ENCODE assay signal across 1 cellular context in the genomic region with DNA sequence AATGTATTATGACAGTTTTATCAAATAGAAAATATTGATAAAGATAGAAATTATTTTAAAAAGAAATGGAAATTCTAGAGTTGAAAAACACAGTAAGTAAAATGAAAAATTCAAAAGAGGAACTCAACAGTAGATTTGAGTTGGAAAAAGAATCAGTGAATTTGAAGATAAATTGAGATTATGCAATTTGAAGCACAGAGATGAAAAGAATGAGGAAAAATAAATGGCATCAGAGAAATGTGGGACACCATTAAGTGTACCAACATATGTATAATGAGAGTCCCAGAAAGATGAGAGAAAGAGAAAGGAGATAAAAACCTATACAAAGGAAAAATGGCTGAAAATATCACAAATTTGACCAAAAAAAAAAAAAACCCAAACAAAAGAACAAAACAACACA.
TF ChIP-seq lines count a peak whose summit lies in the region.

No MANE protein-coding gene starts in this region.

TF ChIP-seq in K562, 482 proteins besides CTCF, POLR2A, EP300 and RAD21 (continued from another document):
- TF ChIP-seq, protein P1, sequence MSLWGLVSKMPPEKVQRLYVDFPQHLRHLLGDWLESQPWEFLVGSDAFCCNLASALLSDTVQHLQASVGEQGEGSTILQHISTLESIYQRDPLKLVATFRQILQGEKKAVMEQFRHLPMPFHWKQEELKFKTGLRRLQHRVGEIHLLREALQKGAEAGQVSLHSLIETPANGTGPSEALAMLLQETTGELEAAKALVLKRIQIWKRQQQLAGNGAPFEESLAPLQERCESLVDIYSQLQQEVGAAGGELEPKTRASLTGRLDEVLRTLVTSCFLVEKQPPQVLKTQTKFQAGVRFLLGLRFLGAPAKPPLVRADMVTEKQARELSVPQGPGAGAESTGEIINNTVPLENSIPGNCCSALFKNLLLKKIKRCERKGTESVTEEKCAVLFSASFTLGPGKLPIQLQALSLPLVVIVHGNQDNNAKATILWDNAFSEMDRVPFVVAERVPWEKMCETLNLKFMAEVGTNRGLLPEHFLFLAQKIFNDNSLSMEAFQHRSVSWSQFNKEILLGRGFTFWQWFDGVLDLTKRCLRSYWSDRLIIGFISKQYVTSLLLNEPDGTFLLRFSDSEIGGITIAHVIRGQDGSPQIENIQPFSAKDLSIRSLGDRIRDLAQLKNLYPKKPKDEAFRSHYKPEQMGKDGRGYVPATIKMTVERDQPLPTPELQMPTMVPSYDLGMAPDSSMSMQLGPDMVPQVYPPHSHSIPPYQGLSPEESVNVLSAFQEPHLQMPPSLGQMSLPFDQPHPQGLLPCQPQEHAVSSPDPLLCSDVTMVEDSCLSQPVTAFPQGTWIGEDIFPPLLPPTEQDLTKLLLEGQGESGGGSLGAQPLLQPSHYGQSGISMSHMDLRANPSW (CRISPR knock-in tag; IDR thresholded peaks at IDR 0.05) = no peak
- no peak for TF ChIP-seq ZNF57 (CRISPR knock-in tag; IDR thresholded peaks at IDR 0.05)
- TF ChIP-seq, protein P2, sequence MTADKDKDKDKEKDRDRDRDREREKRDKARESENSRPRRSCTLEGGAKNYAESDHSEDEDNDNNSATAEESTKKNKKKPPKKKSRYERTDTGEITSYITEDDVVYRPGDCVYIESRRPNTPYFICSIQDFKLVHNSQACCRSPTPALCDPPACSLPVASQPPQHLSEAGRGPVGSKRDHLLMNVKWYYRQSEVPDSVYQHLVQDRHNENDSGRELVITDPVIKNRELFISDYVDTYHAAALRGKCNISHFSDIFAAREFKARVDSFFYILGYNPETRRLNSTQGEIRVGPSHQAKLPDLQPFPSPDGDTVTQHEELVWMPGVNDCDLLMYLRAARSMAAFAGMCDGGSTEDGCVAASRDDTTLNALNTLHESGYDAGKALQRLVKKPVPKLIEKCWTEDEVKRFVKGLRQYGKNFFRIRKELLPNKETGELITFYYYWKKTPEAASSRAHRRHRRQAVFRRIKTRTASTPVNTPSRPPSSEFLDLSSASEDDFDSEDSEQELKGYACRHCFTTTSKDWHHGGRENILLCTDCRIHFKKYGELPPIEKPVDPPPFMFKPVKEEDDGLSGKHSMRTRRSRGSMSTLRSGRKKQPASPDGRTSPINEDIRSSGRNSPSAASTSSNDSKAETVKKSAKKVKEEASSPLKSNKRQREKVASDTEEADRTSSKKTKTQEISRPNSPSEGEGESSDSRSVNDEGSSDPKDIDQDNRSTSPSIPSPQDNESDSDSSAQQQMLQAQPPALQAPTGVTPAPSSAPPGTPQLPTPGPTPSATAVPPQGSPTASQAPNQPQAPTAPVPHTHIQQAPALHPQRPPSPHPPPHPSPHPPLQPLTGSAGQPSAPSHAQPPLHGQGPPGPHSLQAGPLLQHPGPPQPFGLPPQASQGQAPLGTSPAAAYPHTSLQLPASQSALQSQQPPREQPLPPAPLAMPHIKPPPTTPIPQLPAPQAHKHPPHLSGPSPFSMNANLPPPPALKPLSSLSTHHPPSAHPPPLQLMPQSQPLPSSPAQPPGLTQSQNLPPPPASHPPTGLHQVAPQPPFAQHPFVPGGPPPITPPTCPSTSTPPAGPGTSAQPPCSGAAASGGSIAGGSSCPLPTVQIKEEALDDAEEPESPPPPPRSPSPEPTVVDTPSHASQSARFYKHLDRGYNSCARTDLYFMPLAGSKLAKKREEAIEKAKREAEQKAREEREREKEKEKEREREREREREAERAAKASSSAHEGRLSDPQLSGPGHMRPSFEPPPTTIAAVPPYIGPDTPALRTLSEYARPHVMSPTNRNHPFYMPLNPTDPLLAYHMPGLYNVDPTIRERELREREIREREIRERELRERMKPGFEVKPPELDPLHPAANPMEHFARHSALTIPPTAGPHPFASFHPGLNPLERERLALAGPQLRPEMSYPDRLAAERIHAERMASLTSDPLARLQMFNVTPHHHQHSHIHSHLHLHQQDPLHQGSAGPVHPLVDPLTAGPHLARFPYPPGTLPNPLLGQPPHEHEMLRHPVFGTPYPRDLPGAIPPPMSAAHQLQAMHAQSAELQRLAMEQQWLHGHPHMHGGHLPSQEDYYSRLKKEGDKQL (CRISPR knock-in tag; IDR thresholded peaks at IDR 0.05; ENCODE audit: borderline replicate concordance) = no peak
- TF ChIP-seq, protein P3, sequence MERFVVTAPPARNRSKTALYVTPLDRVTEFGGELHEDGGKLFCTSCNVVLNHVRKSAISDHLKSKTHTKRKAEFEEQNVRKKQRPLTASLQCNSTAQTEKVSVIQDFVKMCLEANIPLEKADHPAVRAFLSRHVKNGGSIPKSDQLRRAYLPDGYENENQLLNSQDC (CRISPR knock-in tag; IDR thresholded peaks at IDR 0.05) = no peak
- no peak for TF ChIP-seq SPI1 (IDR thresholded peaks at IDR 0.05; ENCODE audit: borderline replicate concordance, low read depth, low read length)
- TF ChIP-seq HDGF (IDR thresholded peaks at IDR 0.05) = no peak
- TF ChIP-seq, protein P4, sequence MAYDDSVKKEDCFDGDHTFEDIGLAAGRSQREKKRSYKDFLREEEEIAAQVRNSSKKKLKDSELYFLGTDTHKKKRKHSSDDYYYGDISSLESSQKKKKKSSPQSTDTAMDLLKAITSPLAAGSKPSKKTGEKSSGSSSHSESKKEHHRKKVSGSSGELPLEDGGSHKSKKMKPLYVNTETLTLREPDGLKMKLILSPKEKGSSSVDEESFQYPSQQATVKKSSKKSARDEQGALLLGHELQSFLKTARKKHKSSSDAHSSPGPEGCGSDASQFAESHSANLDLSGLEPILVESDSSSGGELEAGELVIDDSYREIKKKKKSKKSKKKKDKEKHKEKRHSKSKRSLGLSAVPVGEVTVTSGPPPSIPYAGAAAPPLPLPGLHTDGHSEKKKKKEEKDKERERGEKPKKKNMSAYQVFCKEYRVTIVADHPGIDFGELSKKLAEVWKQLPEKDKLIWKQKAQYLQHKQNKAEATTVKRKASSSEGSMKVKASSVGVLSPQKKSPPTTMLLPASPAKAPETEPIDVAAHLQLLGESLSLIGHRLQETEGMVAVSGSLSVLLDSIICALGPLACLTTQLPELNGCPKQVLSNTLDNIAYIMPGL (CRISPR knock-in tag; IDR thresholded peaks at IDR 0.05) = no peak
- TF ChIP-seq DNMT1 (IDR thresholded peaks at IDR 0.05) = no peak
- TF ChIP-seq, protein P5, sequence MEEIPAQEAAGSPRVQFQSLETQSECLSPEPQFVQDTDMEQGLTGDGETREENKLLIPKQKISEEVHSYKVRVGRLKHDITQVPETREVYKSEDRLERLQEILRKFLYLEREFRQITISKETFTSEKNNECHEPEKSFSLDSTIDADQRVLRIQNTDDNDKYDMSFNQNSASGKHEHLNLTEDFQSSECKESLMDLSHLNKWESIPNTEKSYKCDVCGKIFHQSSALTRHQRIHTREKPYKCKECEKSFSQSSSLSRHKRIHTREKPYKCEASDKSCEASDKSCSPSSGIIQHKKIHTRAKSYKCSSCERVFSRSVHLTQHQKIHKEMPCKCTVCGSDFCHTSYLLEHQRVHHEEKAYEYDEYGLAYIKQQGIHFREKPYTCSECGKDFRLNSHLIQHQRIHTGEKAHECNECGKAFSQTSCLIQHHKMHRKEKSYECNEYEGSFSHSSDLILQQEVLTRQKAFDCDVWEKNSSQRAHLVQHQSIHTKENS (CRISPR knock-in tag; IDR thresholded peaks at IDR 0.05) = no peak
- TF ChIP-seq ATF7 (IDR thresholded peaks at IDR 0.05) = no peak
- TF ChIP-seq, protein P6, sequence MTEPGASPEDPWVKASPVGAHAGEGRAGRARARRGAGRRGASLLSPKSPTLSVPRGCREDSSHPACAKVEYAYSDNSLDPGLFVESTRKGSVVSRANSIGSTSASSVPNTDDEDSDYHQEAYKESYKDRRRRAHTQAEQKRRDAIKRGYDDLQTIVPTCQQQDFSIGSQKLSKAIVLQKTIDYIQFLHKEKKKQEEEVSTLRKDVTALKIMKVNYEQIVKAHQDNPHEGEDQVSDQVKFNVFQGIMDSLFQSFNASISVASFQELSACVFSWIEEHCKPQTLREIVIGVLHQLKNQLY (CRISPR knock-in tag; conservative IDR thresholded peaks at IDR 0.05) = no peak
- TF ChIP-seq ZKSCAN8 (CRISPR knock-in tag; IDR thresholded peaks at IDR 0.05) = 0 out of 2 replicates have a peak, but pooled peaks have one; percentile 32
- no peak for TF ChIP-seq ZNF324 (CRISPR knock-in tag; IDR thresholded peaks at IDR 0.05)
- no peak for TF ChIP-seq KAT7 (CRISPR knock-in tag; IDR thresholded peaks at IDR 0.05; ENCODE audit: borderline replicate concordance)
- TF ChIP-seq ADNP (tag; IDR thresholded peaks at IDR 0.05) = no peak
- no peak for TF ChIP-seq SLC30A9 (CRISPR knock-in tag; IDR thresholded peaks at IDR 0.05)
- TF ChIP-seq, protein P7, sequence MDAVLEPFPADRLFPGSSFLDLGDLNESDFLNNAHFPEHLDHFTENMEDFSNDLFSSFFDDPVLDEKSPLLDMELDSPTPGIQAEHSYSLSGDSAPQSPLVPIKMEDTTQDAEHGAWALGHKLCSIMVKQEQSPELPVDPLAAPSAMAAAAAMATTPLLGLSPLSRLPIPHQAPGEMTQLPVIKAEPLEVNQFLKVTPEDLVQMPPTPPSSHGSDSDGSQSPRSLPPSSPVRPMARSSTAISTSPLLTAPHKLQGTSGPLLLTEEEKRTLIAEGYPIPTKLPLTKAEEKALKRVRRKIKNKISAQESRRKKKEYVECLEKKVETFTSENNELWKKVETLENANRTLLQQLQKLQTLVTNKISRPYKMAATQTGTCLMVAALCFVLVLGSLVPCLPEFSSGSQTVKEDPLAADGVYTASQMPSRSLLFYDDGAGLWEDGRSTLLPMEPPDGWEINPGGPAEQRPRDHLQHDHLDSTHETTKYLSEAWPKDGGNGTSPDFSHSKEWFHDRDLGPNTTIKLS (IDR thresholded peaks at IDR 0.05; ENCODE audit: borderline replicate concordance, low read depth) = no peak
- TF ChIP-seq MYC (IDR thresholded peaks at IDR 0.05; ENCODE audit: low read depth, low read length) = no peak
- no peak for TF ChIP-seq MYC (CRISPR knock-in tag; IDR thresholded peaks at IDR 0.05; ENCODE audit: borderline replicate concordance, low read depth)
- TF ChIP-seq, protein P8, sequence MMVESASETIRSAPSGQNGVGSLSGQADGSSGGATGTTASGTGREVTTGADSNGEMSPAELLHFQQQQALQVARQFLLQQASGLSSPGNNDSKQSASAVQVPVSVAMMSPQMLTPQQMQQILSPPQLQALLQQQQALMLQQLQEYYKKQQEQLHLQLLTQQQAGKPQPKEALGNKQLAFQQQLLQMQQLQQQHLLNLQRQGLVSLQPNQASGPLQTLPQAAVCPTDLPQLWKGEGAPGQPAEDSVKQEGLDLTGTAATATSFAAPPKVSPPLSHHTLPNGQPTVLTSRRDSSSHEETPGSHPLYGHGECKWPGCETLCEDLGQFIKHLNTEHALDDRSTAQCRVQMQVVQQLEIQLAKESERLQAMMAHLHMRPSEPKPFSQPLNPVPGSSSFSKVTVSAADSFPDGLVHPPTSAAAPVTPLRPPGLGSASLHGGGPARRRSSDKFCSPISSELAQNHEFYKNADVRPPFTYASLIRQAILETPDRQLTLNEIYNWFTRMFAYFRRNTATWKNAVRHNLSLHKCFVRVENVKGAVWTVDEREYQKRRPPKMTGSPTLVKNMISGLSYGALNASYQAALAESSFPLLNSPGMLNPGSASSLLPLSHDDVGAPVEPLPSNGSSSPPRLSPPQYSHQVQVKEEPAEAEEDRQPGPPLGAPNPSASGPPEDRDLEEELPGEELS (CRISPR knock-in tag; IDR thresholded peaks at IDR 0.05; ENCODE audit: borderline replicate concordance) = no peak
- peak; percentile 54 to 83; a peak in 3 of 4 replicates for TF ChIP-seq TRIM24 (IDR thresholded peaks at IDR 0.05)
- TF ChIP-seq ZEB2 (IDR thresholded peaks at IDR 0.05) = peak; percentile 78
- TF ChIP-seq MECOM (CRISPR knock-in tag; IDR thresholded peaks at IDR 0.05) = 0 out of 2 replicates have a peak, but pooled peaks have one; percentile 26
- peak; percentile 74; the same call in 1 of the 2 replicates for TF ChIP-seq HLTF (IDR thresholded peaks at IDR 0.05)
- TF ChIP-seq, protein P9, sequence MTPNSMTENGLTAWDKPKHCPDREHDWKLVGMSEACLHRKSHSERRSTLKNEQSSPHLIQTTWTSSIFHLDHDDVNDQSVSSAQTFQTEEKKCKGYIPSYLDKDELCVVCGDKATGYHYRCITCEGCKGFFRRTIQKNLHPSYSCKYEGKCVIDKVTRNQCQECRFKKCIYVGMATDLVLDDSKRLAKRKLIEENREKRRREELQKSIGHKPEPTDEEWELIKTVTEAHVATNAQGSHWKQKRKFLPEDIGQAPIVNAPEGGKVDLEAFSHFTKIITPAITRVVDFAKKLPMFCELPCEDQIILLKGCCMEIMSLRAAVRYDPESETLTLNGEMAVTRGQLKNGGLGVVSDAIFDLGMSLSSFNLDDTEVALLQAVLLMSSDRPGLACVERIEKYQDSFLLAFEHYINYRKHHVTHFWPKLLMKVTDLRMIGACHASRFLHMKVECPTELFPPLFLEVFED (CRISPR knock-in tag; conservative IDR thresholded peaks at IDR 0.05) = 0 out of 2 replicates have a peak, but pooled peaks have one; percentile 37
- TF ChIP-seq ZSCAN29 (IDR thresholded peaks at IDR 0.05) = no peak
- no peak for TF ChIP-seq RBFOX2 (IDR thresholded peaks at IDR 0.05; ENCODE audit: low read depth, low read length)
- no peak for TF ChIP-seq CBX2 (IDR thresholded peaks at IDR 0.05; ENCODE audit: insufficient read depth, low read length, poor library complexity, severe bottlenecking)
- TF ChIP-seq TCF7 (IDR thresholded peaks at IDR 0.05; ENCODE audit: borderline replicate concordance) = no peak
TF ChIP-seq in K562: peak in this region for 15.
